In the genomic region with DNA sequence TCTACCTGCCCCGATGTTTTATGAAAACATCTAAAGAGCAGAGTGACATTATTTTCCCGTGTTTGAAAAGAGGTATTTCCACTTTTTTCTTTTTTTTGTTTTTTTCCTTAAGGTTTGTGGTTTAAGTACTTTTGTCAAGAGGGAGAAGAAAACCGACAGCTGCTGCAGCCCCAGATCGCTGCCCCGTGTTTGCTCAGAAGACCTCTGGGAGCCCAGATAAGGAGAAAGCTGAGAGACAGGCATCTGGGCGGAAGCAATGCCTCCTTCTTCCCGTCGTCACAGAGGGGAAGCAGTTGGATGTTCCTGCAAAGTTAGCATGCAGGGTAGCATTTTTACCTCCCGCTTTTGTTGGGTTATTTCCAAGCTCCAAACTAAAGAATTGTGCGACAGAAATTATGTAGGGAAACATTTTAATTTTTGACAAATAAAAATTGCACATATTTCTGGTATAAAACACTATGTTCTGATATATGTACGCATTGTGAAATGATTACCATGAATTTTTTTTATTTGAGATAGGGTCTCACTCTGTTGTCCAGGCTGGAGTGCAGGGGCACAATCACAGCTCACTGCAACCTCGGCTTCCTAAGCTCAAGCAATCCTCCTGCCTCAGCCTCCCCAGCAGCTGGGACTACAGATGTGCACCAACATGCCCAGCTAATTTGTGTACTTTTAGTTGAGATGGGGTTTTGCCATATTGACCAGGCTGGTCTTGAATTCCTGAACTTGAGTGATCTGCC, we compare ENCODE assay signal across 1 cellular context.
TF ChIP-seq lines count a peak whose summit lies in the region.

No MANE protein-coding gene starts in this region.

TF ChIP-seq in K562, 482 proteins besides CTCF, POLR2A, EP300 and RAD21 (continued from another document and continues in another):
- TF ChIP-seq, protein P1, sequence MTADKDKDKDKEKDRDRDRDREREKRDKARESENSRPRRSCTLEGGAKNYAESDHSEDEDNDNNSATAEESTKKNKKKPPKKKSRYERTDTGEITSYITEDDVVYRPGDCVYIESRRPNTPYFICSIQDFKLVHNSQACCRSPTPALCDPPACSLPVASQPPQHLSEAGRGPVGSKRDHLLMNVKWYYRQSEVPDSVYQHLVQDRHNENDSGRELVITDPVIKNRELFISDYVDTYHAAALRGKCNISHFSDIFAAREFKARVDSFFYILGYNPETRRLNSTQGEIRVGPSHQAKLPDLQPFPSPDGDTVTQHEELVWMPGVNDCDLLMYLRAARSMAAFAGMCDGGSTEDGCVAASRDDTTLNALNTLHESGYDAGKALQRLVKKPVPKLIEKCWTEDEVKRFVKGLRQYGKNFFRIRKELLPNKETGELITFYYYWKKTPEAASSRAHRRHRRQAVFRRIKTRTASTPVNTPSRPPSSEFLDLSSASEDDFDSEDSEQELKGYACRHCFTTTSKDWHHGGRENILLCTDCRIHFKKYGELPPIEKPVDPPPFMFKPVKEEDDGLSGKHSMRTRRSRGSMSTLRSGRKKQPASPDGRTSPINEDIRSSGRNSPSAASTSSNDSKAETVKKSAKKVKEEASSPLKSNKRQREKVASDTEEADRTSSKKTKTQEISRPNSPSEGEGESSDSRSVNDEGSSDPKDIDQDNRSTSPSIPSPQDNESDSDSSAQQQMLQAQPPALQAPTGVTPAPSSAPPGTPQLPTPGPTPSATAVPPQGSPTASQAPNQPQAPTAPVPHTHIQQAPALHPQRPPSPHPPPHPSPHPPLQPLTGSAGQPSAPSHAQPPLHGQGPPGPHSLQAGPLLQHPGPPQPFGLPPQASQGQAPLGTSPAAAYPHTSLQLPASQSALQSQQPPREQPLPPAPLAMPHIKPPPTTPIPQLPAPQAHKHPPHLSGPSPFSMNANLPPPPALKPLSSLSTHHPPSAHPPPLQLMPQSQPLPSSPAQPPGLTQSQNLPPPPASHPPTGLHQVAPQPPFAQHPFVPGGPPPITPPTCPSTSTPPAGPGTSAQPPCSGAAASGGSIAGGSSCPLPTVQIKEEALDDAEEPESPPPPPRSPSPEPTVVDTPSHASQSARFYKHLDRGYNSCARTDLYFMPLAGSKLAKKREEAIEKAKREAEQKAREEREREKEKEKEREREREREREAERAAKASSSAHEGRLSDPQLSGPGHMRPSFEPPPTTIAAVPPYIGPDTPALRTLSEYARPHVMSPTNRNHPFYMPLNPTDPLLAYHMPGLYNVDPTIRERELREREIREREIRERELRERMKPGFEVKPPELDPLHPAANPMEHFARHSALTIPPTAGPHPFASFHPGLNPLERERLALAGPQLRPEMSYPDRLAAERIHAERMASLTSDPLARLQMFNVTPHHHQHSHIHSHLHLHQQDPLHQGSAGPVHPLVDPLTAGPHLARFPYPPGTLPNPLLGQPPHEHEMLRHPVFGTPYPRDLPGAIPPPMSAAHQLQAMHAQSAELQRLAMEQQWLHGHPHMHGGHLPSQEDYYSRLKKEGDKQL (CRISPR knock-in tag; IDR thresholded peaks at IDR 0.05; ENCODE audit: borderline replicate concordance): no peak
- TF ChIP-seq GTF2E2 (tag; IDR thresholded peaks at IDR 0.05) (no peak), CEBPB (tag; IDR thresholded peaks at IDR 0.05) (no peak), TAF15 (IDR thresholded peaks at IDR 0.05; ENCODE audit: low read depth, low read length) (no peak), KDM1A (IDR thresholded peaks at IDR 0.05) (peak; percentile 73 to 82; a peak in 3 of 4 replicates), TBP (optimal IDR thresholded peaks at IDR 0.05; ENCODE audit: low read depth, low read length) (no peak), ZBTB7A (IDR thresholded peaks at IDR 0.05; ENCODE audit: borderline replicate concordance, control insufficient read depth, low read depth, low read length) (no peak), NRF1 (conservative IDR thresholded peaks at IDR 0.05 in 1 of 2, IDR thresholded peaks at IDR 0.05 in 1 of 2) (no peak), NCOA1 (IDR thresholded peaks at IDR 0.05; ENCODE audit: low read depth) (peak; percentile 74; the same call in 1 of the 2 replicates), SMARCA5 (IDR thresholded peaks at IDR 0.05) (no peak), ZNF217 (CRISPR knock-in tag; IDR thresholded peaks at IDR 0.05) (no peak), ETV1 (tag; conservative IDR thresholded peaks at IDR 0.05; ENCODE audit: low read depth) (peak; percentile 59), C11orf30 (IDR thresholded peaks at IDR 0.05; ENCODE audit: low read depth) (no peak), NEUROD1 (IDR thresholded peaks at IDR 0.05; ENCODE audit: borderline replicate concordance, low read depth, low read length, partially characterized antibody) (peak; percentile 44), PRMT5 (CRISPR knock-in tag; IDR thresholded peaks at IDR 0.05) (no peak), FUS (optimal IDR thresholded peaks at IDR 0.05; ENCODE audit: low read depth, low read length) (no peak), RBM15 (IDR thresholded peaks at IDR 0.05; ENCODE audit: insufficient read depth, low read length) (no peak), ZNF140 (CRISPR knock-in tag; IDR thresholded peaks at IDR 0.05) (no peak), ZNF408 (CRISPR knock-in tag; IDR thresholded peaks at IDR 0.05; ENCODE audit: low read depth) (no peak), RBM22 (IDR thresholded peaks at IDR 0.05; ENCODE audit: low read depth, low read length, poor library complexity, severe bottlenecking) (no peak), PTRF (tag; IDR thresholded peaks at IDR 0.05) (no peak), HSF4 (CRISPR knock-in tag; IDR thresholded peaks at IDR 0.05; ENCODE audit: borderline replicate concordance) (no peak), NCOA4 (IDR thresholded peaks at IDR 0.05; ENCODE audit: partially characterized antibody) (peak; percentile 25), CBX3 (IDR thresholded peaks at IDR 0.05; ENCODE audit: borderline replicate concordance in 1 of 2, low read length in 2 of 2) (peak in 1 of 2 experiments; percentile 51; a peak in 1 of 3 replicates), CAMTA2 (CRISPR knock-in tag; conservative IDR thresholded peaks at IDR 0.05) (no peak), ZNF707 (CRISPR knock-in tag; conservative IDR thresholded peaks at IDR 0.05) (no peak), SMAD3 (CRISPR knock-in tag; conservative IDR thresholded peaks at IDR 0.05) (no peak), ZNF384 (IDR thresholded peaks at IDR 0.05; ENCODE audit: low read depth, low read length) (peak; percentile 71), HIVEP1 (CRISPR knock-in tag; IDR thresholded peaks at IDR 0.05) (no peak), JUN (IDR thresholded peaks at IDR 0.05; ENCODE audit: borderline replicate concordance, low read depth, low read length) (no peak), JUN (CRISPR knock-in tag; IDR thresholded peaks at IDR 0.05; ENCODE audit: borderline replicate concordance) (no peak), ZNF76 (CRISPR knock-in tag; IDR thresholded peaks at IDR 0.05; ENCODE audit: borderline replicate concordance) (no peak), SMARCA4 (IDR thresholded peaks at IDR 0.05) (peak; percentile 97), CBX2 (IDR thresholded peaks at IDR 0.05; ENCODE audit: insufficient read depth, low read length, poor library complexity, severe bottlenecking) (no peak), TEAD2 (tag; IDR thresholded peaks at IDR 0.05) (no peak), TARDBP (IDR thresholded peaks at IDR 0.05) (no peak), ZNF717 (CRISPR knock-in tag; IDR thresholded peaks at IDR 0.05) (no peak), CTBP1 (IDR thresholded peaks at IDR 0.05; ENCODE audit: borderline replicate concordance) (peak; percentile 67; the same call in 1 of the 2 replicates), CUX1 (CRISPR knock-in tag; IDR thresholded peaks at IDR 0.05) (no peak), SETDB1 (IDR thresholded peaks at IDR 0.05; ENCODE audit: low read length) (no peak), GABPA (tag; conservative IDR thresholded peaks at IDR 0.05; ENCODE audit: low read depth) (peak; percentile 47)
- TF ChIP-seq, protein P2, sequence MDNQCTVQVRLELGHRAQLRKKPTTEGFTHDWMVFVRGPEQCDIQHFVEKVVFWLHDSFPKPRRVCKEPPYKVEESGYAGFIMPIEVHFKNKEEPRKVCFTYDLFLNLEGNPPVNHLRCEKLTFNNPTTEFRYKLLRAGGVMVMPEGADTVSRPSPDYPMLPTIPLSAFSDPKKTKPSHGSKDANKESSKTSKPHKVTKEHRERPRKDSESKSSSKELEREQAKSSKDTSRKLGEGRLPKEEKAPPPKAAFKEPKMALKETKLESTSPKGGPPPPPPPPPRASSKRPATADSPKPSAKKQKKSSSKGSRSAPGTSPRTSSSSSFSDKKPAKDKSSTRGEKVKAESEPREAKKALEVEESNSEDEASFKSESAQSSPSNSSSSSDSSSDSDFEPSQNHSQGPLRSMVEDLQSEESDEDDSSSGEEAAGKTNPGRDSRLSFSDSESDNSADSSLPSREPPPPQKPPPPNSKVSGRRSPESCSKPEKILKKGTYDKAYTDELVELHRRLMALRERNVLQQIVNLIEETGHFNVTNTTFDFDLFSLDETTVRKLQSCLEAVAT (IDR thresholded peaks at IDR 0.05): peak in 1 of 2 experiments; percentile 82; a peak in 2 of 4 replicates
- TF ChIP-seq, protein P3, sequence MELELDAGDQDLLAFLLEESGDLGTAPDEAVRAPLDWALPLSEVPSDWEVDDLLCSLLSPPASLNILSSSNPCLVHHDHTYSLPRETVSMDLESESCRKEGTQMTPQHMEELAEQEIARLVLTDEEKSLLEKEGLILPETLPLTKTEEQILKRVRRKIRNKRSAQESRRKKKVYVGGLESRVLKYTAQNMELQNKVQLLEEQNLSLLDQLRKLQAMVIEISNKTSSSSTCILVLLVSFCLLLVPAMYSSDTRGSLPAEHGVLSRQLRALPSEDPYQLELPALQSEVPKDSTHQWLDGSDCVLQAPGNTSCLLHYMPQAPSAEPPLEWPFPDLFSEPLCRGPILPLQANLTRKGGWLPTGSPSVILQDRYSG (tag; conservative IDR thresholded peaks at IDR 0.05; ENCODE audit: low read depth): no peak
- TF ChIP-seq, protein P4, sequence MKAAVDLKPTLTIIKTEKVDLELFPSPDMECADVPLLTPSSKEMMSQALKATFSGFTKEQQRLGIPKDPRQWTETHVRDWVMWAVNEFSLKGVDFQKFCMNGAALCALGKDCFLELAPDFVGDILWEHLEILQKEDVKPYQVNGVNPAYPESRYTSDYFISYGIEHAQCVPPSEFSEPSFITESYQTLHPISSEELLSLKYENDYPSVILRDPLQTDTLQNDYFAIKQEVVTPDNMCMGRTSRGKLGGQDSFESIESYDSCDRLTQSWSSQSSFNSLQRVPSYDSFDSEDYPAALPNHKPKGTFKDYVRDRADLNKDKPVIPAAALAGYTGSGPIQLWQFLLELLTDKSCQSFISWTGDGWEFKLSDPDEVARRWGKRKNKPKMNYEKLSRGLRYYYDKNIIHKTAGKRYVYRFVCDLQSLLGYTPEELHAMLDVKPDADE (conservative IDR thresholded peaks at IDR 0.05; ENCODE audit: control insufficient read depth, low read depth, low read length): no peak; the same call in 1 of the 2 replicates
- TF ChIP-seq, protein P5, sequence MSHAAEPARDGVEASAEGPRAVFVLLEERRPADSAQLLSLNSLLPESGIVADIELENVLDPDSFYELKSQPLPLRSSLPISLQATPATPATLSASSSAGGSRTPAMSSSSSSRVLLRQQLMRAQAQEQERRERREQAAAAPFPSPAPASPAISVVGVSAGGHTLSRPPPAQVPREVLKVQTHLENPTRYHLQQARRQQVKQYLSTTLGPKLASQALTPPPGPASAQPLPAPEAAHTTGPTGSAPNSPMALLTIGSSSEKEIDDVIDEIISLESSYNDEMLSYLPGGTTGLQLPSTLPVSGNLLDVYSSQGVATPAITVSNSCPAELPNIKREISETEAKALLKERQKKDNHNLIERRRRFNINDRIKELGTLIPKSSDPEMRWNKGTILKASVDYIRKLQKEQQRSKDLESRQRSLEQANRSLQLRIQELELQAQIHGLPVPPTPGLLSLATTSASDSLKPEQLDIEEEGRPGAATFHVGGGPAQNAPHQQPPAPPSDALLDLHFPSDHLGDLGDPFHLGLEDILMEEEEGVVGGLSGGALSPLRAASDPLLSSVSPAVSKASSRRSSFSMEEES (CRISPR knock-in tag; IDR thresholded peaks at IDR 0.05): no peak
